8 cellular contexts compared by ENCODE assay signal in genomic region chrX:37348237-37349130, GRCh38. TPM values are rescaled to one million over a fixed set of nuclear protein-coding genes. Genes with fewer than 3 reads are reported as not detected.
DNase-seq lines count a peak whose midpoint lies in the region; ATAC-seq and TF ChIP-seq lines count a peak whose summit lies in the region.

No MANE protein-coding gene starts in this region.

- H3K9me3 ChIP-seq in GM23248 (ENCODE audit: low read depth) (no peaks in the 10 kb centered on the region), adrenal gland (replicated peaks in 1 of 3) (no peaks in the 10 kb centered on the region)

- H3K79me2 ChIP-seq in GM23248 (ENCODE audit: insufficient read depth), result peaks cover 28% of the 10 kb centered on the region

- H3K4me3 ChIP-seq in GM23248 (peak overlapping the region; percentile 91), adrenal gland (peak overlapping the region in 2 of 4 donors; percentile 18 to 73), retinal pigment epithelial cell (ENCODE audit: low read length) (peak overlapping the region; percentile 51)

- H2AFZ ChIP-seq in GM23248, result peak overlapping the region; percentile 89

- no peaks in the 10 kb centered on the region for H4K20me1 ChIP-seq in GM23248 (ENCODE audit: insufficient read depth)

- DNase-seq in GM23248 (peak; percentile 16), adrenal gland (no peak), hepatic stellate cell (ENCODE audit: low spot score) (peak; percentile 13), retinal pigment epithelial cell (ENCODE audit: low read depth) (no peak), NCI-H69 (lab: John Stamatoyannopoulos, UW) (no peak), NCI-H2081 treated with DMSO at 0.1 percent for 48 hours (lab: John Stamatoyannopoulos, UW) (no peak), NCI-H446 (lab: John Stamatoyannopoulos, UW) (no peak)

- TF ChIP-seq POLR2A in adrenal gland (IDR thresholded peaks at IDR 0.05), result no peak

- H3K9me2 ChIP-seq in GM23248 (ENCODE audit: insufficient read depth), result no peaks in the 10 kb centered on the region

- H3K9ac ChIP-seq in GM23248, result peak overlapping the region; percentile 89

- TF ChIP-seq CTCF in adrenal gland (IDR thresholded peaks at IDR 0.05) (no peak), retinal pigment epithelial cell (conservative IDR thresholded peaks at IDR 0.05; ENCODE audit: low read depth, low read length) (no peak)

- H3K27me3 ChIP-seq in GM23248 (replicated peaks; ENCODE audit: insufficient read depth) (no peaks in the 10 kb centered on the region), adrenal gland (peaks cover 9% of the 10 kb centered on the region)

- peak overlapping the region; percentile 72 for H3K4me2 ChIP-seq in GM23248 (ENCODE audit: unreplicated experiment)

- 15 to 16% methylated on average over 14 to 18 of the region's 24 CpGs for WGBS in GM23248 (ENCODE audit: low coverage in 1 of 2, low lambda C conversion rate in 2 of 2, missing lambda C conversion rate in 2 of 2), 2 experiments
- 17 to 32% (median 25%) methylated on average over 24 of the region's 24 CpGs for WGBS in adrenal gland, 4 donors

- in situ Hi-C loops in GM23248 (cut with MboI), result no loop called here

- H3F3A ChIP-seq in GM23248 (ENCODE audit: insufficient read depth), result peaks cover 11% of the 10 kb centered on the region

- no peak for ATAC-seq in HG02642 (IDR thresholded peaks at IDR 0.05; ENCODE audit: poor library complexity, unreplicated experiment)

- peaks cover 14% of the 10 kb centered on the region; the same call in 1 of the 2 replicates for H3K4me1 ChIP-seq in GM23248 (ENCODE audit: insufficient read depth)
- H3K4me1 ChIP-seq in adrenal gland (replicated peaks in 1 of 2), result no peaks in the 10 kb centered on the region

- intact Hi-C loops in adrenal gland (cut with DNase I), result no loop called here

- H3K36me3 ChIP-seq in GM23248 (ENCODE audit: low read depth) (no peaks in the 10 kb centered on the region), adrenal gland (replicated peaks in 1 of 2) (no peaks in the 10 kb centered on the region)

- H3K27ac ChIP-seq in GM23248, result peak overlapping the region; percentile 81
- peak overlapping the region in 3 of 5 donors; percentile 44 to 89 (median 45) for H3K27ac ChIP-seq in adrenal gland

RNA-seq across cellular contexts. Expression of gene PRRG1, which starts 0.7 kb away (rescaled TPM):
- total RNA-seq in GM23248 (2014; rRNA removed; shearing (Covaris generic)), result 9.2 and 11.7 TPM in 2 replicates
- polyA plus RNA-seq in GM23248 (2016; fragmentation: Nextera tagmentation; extraction: Ambion mirVana) (7.3 and 7.4 TPM in 2 replicates), adrenal gland (10 to 100 TPM in 1 of 3 donors, 1 to 10 TPM in 2; 2.4 to 11.8 (median 3.0) TPM)
- 10 to 100 TPM in 5 of 8 donors, 1 to 10 TPM in 3; 7.6 to 23.8 (median 11.6) TPM for total RNA-seq in adrenal gland

Comparison
In these comparisons a context has a peak if more than half of its experiments do, and no peak if none do; other contexts are left out.
1. DNase-seq: peak in GM23248 (single experiment) and hepatic stellate cell (single experiment); none in adrenal gland (0 of 7), retinal pigment epithelial cell (single experiment), NCI-H69 (single experiment), NCI-H2081 treated with DMSO at 0.1 percent for 48 hours (single experiment) and NCI-H446 (0 of 2).